In genomic region chr1:1846386-1846918, GRCh38 we compare ENCODE assay signal across 13 cellular contexts. TPM values are rescaled to one million over a fixed set of nuclear protein-coding genes. Genes with fewer than 3 reads are reported as not detected.
DNase-seq lines count a peak whose midpoint lies in the region; ATAC-seq and TF ChIP-seq lines count a peak whose summit lies in the region.
"Had no signal": no experiment of that assay in that cellular context is flagged by ENCODE, and none has a peak within 500 bp of the region (broad histone marks: within the 10 kb centered on the region; RNA-seq: fewer than 3 reads in every experiment).

No MANE protein-coding gene starts in this region.

- no peaks in the 10 kb centered on the region for H3K9me3 ChIP-seq in heart right ventricle

- WGBS in heart right ventricle, 2 donors: 91% methylated on average over 5 of the region's 5 CpGs
- 86% methylated on average over 5 of the region's 5 CpGs for WGBS in urinary bladder

- TF ChIP-seq CTCF in heart right ventricle (IDR thresholded peaks at IDR 0.05) (no peak), nephron progenitor cell (IDR thresholded peaks at IDR 0.05) (no peak)

- no peaks in the 10 kb centered on the region for H3K27me3 ChIP-seq in heart right ventricle

- no peak overlapping the region for H3K4me3 Mint-ChIP-seq in nephron progenitor cell
- no peak overlapping the region for H3K4me3 Mint-ChIP-seq in activated T-helper 1 cell treated with anti-CD3 and anti-CD28 coated beads, Interleukin-12 subunit alpha, Interleukin-12 subunit beta, Interleukin-2, Interleukin-4 antibody, amounts not matched to agents 30 ng/mL and 10 ng/mL and 1 ng/mL, durations not matched to agents 14 hours and 24 hours and 36 hours
- H3K4me3 Mint-ChIP-seq: T-helper 2 cell treated with Interferon-gamma antibody and Interleukin-4, amounts not matched to agents 5 μg/mL and 100 μg/mL, for 36 hours had no signal

- no peak for DNase-seq in heart right ventricle
- DNase-seq in Right ventricle myocardium superior: no peak
- no peak for DNase-seq in caudate nucleus (lab: John Stamatoyannopoulos, UW)
- DNase-seq in nephron progenitor cell: no peak
- no peak for DNase-seq in activated T-helper 1 cell treated with anti-CD3 and anti-CD28 coated beads, Interleukin-12 subunit alpha, Interleukin-12 subunit beta, Interleukin-2, Interleukin-4 antibody, amounts not matched to agents 30 ng/mL and 10 ng/mL and 1 ng/mL, durations not matched to agents 14 hours and 24 hours and 36 hours (ENCODE audit: low spot score)
- no peak for DNase-seq in stimulated activated CD4-positive, alpha-beta T cell treated with anti-CD3 and anti-CD28 coated beads, Interleukin-4, amount 100 ng/mL, for 24 hours
- DNase-seq: foreskin melanocyte had no signal

- no peaks in the 10 kb centered on the region for H3K27me3 Mint-ChIP-seq in nephron progenitor cell (ENCODE audit: low read depth, poor library complexity)
- no peaks in the 10 kb centered on the region for H3K27me3 Mint-ChIP-seq in activated T-helper 1 cell treated with anti-CD3 and anti-CD28 coated beads, Interleukin-12 subunit alpha, Interleukin-12 subunit beta, Interleukin-2, Interleukin-4 antibody, amounts not matched to agents 30 ng/mL and 10 ng/mL and 1 ng/mL, durations not matched to agents 14 hours and 24 hours and 36 hours (ENCODE audit: insufficient read depth)

- H3K4me3 ChIP-seq in heart right ventricle (no peak overlapping the region), urinary bladder (ENCODE audit: low read depth, low read length) (no peak overlapping the region)
- H3K4me3 ChIP-seq: coronary artery, lung, skin epidermis had no signal

- H3K4me1 Mint-ChIP-seq in nephron progenitor cell: peaks cover 25% of the 10 kb centered on the region
- peaks cover 35% of the 10 kb centered on the region for H3K4me1 Mint-ChIP-seq in activated T-helper 1 cell treated with anti-CD3 and anti-CD28 coated beads, Interleukin-12 subunit alpha, Interleukin-12 subunit beta, Interleukin-2, Interleukin-4 antibody, amounts not matched to agents 30 ng/mL and 10 ng/mL and 1 ng/mL, durations not matched to agents 14 hours and 24 hours and 36 hours (ENCODE audit: low read depth)

- peaks cover 58% of the 10 kb centered on the region for H3K36me3 Mint-ChIP-seq in nephron progenitor cell (ENCODE audit: low read depth)
- peaks cover 14% of the 10 kb centered on the region for H3K36me3 Mint-ChIP-seq in activated T-helper 1 cell treated with anti-CD3 and anti-CD28 coated beads, Interleukin-12 subunit alpha, Interleukin-12 subunit beta, Interleukin-2, Interleukin-4 antibody, amounts not matched to agents 30 ng/mL and 10 ng/mL and 1 ng/mL, durations not matched to agents 14 hours and 24 hours and 36 hours (ENCODE audit: low read depth)

- peak overlapping the region; percentile 97 for H3K27ac Mint-ChIP-seq in nephron progenitor cell
- no peak overlapping the region for H3K27ac Mint-ChIP-seq in activated T-helper 1 cell treated with anti-CD3 and anti-CD28 coated beads, Interleukin-12 subunit alpha, Interleukin-12 subunit beta, Interleukin-2, Interleukin-4 antibody, amounts not matched to agents 30 ng/mL and 10 ng/mL and 1 ng/mL, durations not matched to agents 14 hours and 24 hours and 36 hours
- H3K27ac Mint-ChIP-seq: T-helper 2 cell treated with Interferon-gamma antibody and Interleukin-4, amounts not matched to agents 5 μg/mL and 100 μg/mL, for 36 hours had no signal

- H3K4me1 ChIP-seq in heart right ventricle: peaks cover 4 to 88% (median 83%) of the 10 kb centered on the region in 9 donors
- H3K4me1 ChIP-seq in urinary bladder (ENCODE audit: insufficient read depth): peaks cover 3% of the 10 kb centered on the region

- intact Hi-C loops in heart right ventricle (cut with DNase I) (loop anchor here in 2 of 10 donors (5.0 to 10.0 kb wide), 2 partner anchors 41 to 48 kb away; partner anchors contain the start of gene GNB1 (in 1 of the 2)), Right ventricle myocardium superior (cut with DNase I) (no loop called here)
- intact Hi-C loops in activated T-helper 1 cell treated with anti-CD3 and anti-CD28 coated beads, Interleukin-12 subunit alpha, Interleukin-12 subunit beta, Interleukin-2, Interleukin-4 antibody, amounts not matched to agents 30 ng/mL and 10 ng/mL and 1 ng/mL, durations not matched to agents 14 hours and 24 hours and 36 hours (cut with micrococcal nuclease): no loop called here

- peaks cover 0 to 24% (median 0%) of the 10 kb centered on the region in 9 donors for H3K36me3 ChIP-seq in heart right ventricle
- no peaks in the 10 kb centered on the region for H3K36me3 ChIP-seq in urinary bladder (ENCODE audit: insufficient read depth)

- no peaks in the 10 kb centered on the region for H3K9me3 Mint-ChIP-seq in nephron progenitor cell
- no peaks in the 10 kb centered on the region for H3K9me3 Mint-ChIP-seq in activated T-helper 1 cell treated with anti-CD3 and anti-CD28 coated beads, Interleukin-12 subunit alpha, Interleukin-12 subunit beta, Interleukin-2, Interleukin-4 antibody, amounts not matched to agents 30 ng/mL and 10 ng/mL and 1 ng/mL, durations not matched to agents 14 hours and 24 hours and 36 hours
- H3K9me3 Mint-ChIP-seq: T-helper 2 cell treated with Interferon-gamma antibody and Interleukin-4, amounts not matched to agents 5 μg/mL and 100 μg/mL, for 36 hours had no signal

- ATAC-seq in heart right ventricle: no peak
- ATAC-seq in Right ventricle myocardium superior (ENCODE audit: poor library complexity): no peak
- ATAC-seq in HG03571 (IDR thresholded peaks at IDR 0.05; ENCODE audit: unreplicated experiment): no peak

- peak overlapping the region in 9 of 10 donors; percentile 26 to 67 (median 54) for H3K27ac ChIP-seq in heart right ventricle
- peak overlapping the region; percentile 52 for H3K27ac ChIP-seq in caudate nucleus (ENCODE audit: low read depth, low read length)
- peak overlapping the region; percentile 57 for H3K27ac ChIP-seq in urinary bladder (ENCODE audit: low read depth)

RNA-seq across cellular contexts. Expression of gene GNB1, which starts 44.4 kb away (rescaled TPM):
- 100 to 1,000 TPM; 139 to 228 (median 174) TPM for total RNA-seq in heart right ventricle
- 100 to 1,000 TPM in 1 of 2 donors, 10 to 100 TPM in 1; 64.9 to 109 TPM for polyA plus RNA-seq in heart right ventricle
- 154 TPM for total RNA-seq in Right ventricle myocardium superior
- total RNA-seq in urinary bladder: 123 TPM
- 200 TPM for polyA plus RNA-seq in urinary bladder
- total RNA-seq in activated T-helper 1 cell treated with anti-CD3 and anti-CD28 coated beads, Interleukin-12 subunit alpha, Interleukin-12 subunit beta, Interleukin-2, Interleukin-4 antibody, amounts not matched to agents 30 ng/mL and 10 ng/mL and 1 ng/mL, durations not matched to agents 14 hours and 24 hours and 36 hours: 382 and 398 TPM in 2 replicates
